Comparison of ENCODE assay signal across 26 cellular contexts in the genomic region with DNA sequence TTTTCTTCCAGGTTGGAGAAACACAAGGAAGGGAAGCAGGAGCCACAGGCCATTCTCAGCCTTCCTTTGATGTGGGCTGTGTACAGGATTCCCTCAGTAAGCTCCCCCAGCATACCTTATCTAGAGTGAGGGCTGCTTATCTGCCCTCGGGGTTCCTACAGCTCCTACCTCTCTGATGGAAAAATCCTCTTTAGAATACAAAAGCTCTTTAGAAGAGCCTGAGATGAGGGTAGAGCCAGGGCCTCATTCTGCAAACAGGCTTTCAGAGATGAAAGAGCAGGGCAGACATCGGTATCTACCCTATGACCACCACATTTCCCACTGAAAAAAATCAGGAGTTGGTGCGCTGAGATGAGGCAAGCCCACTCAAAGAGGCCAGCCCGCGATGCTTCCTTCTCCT.
A peak's percentile ranks its signal among the peaks of the same experiment; 100 is the strongest.
DNase-seq lines count a peak whose midpoint lies in the region; ATAC-seq and TF ChIP-seq lines count a peak whose summit lies in the region.
"Had no signal": no experiment of that assay in that cellular context is flagged by ENCODE, and none has a peak within 500 bp of the region (broad histone marks: within the 10 kb centered on the region; RNA-seq: fewer than 3 reads in every experiment).

No MANE protein-coding gene starts in this region.

- H3K4me3 Mint-ChIP-seq in MCF 10A (ENCODE audit: unreplicated experiment) (no peak overlapping the region), type B pancreatic cell (no peak overlapping the region)
- H3K4me3 Mint-ChIP-seq: activated CD8-positive, alpha-beta T cell treated with anti-CD3 and anti-CD28 coated beads for 36 hours; activated naive CD4-positive, alpha-beta T cell treated with anti-CD3 and anti-CD28 coated beads, Interleukin-2, amount 50 U/mL, for 24 hours; naive thymus-derived CD8-positive, alpha-beta T cell had no signal

- no peak for ATAC-seq in HG02938 (IDR thresholded peaks at IDR 0.05; ENCODE audit: unreplicated experiment)
- ATAC-seq: activated CD8-positive, alpha-beta T cell treated with anti-CD3 and anti-CD28 coated beads for 36 hours; naive thymus-derived CD8-positive, alpha-beta T cell; psoas muscle had no signal

- no peaks in the 10 kb centered on the region for H3K36me3 Mint-ChIP-seq in MCF 10A (ENCODE audit: insufficient read depth, unreplicated experiment)
- peaks cover 53% of the 10 kb centered on the region for H3K36me3 Mint-ChIP-seq in type B pancreatic cell
- H3K36me3 Mint-ChIP-seq: activated naive CD4-positive, alpha-beta T cell treated with anti-CD3 and anti-CD28 coated beads, Interleukin-2, amount 50 U/mL, for 24 hours had no signal

- DNase-seq in MCF 10A (ENCODE audit: unreplicated experiment) (no peak), breast epithelium (ENCODE audit: low spot score in 2 of 2) (no peak), SW480 (ENCODE audit: low spot score) (peak; percentile 95), iPS-NIHi11 (ENCODE audit: low spot score) (peak; percentile 39), type B pancreatic cell (ENCODE audit: extremely low spot score, unreplicated experiment) (peak; percentile 29), NCI-H345 treated with DMSO at 0.1 percent for 48 hours (lab: John Stamatoyannopoulos, UW; ENCODE audit: unreplicated experiment) (no peak)
- DNase-seq in NK-92 treated with Interleukin-12 subunit alpha and Interleukin-12 subunit beta, amount 100 ng/mL, for 24 hours (lab: John Stamatoyannopoulos, UW): no peak
- DNase-seq: 8988T; activated CD4-positive, CD25-positive, alpha-beta regulatory T cell treated with anti-CD3 and anti-CD28 coated beads, Interleukin-2, amount 50 U/mL, for 72 hours; activated CD8-positive, alpha-beta T cell treated with anti-CD3 and anti-CD28 coated beads for 36 hours; COR-L47; DMS53; effector CD4-positive, alpha-beta T cell; Kasumi-1; naive thymus-derived CD8-positive, alpha-beta T cell; NCI-H1436; NCI-H446 treated with DMSO at 0.1 percent for 48 hours; occipital lobe; OCI-M1; psoas muscle; stimulated activated CD4-positive, alpha-beta T cell treated with anti-CD3 and anti-CD28 coated beads, Interleukin-4, amount 100 ng/mL, for 4 hours; transverse colon had no signal

- intact Hi-C loops in MCF 10A (cut with micrococcal nuclease): no loop called here
- intact Hi-C loops in breast epithelium (cut with DNase I; ENCODE audit: low total_unique reads): no loop called here

- no peak overlapping the region for H3K4me3 ChIP-seq in breast epithelium
- H3K4me3 ChIP-seq: psoas muscle, SK-N-MC, transverse colon had no signal

- peak overlapping the region in 1 of 2 donors; percentile 10 for H3K27ac ChIP-seq in breast epithelium
- H3K27ac ChIP-seq: C4-2B, psoas muscle, SK-N-MC, transverse colon had no signal

- H3K27ac Mint-ChIP-seq in MCF 10A (ENCODE audit: low read depth, unreplicated experiment) (peak overlapping the region; percentile 5), type B pancreatic cell (no peak overlapping the region)
- H3K27ac Mint-ChIP-seq: activated CD8-positive, alpha-beta T cell treated with anti-CD3 and anti-CD28 coated beads for 36 hours; activated naive CD4-positive, alpha-beta T cell treated with anti-CD3 and anti-CD28 coated beads, Interleukin-2, amount 50 U/mL, for 24 hours; naive thymus-derived CD8-positive, alpha-beta T cell had no signal

- CTCF ChIA-PET in MCF 10A (lab: Yijun Ruan, JAX): no interaction called here

- H3K27me3 ChIP-seq in breast epithelium: no peaks in the 10 kb centered on the region
- H3K27me3 ChIP-seq: transverse colon had no signal

- POLR2A ChIA-PET in MCF 10A (lab: Yijun Ruan, JAX): interaction anchor here (0.7 kb wide), 1 partner anchor 85 kb away, joined by 4 read pairs; a partner anchor contains a TSS

- H3K27me3 Mint-ChIP-seq in MCF 10A (ENCODE audit: insufficient read depth, unreplicated experiment) (no peaks in the 10 kb centered on the region), type B pancreatic cell (no peaks in the 10 kb centered on the region)
- H3K27me3 Mint-ChIP-seq: activated naive CD4-positive, alpha-beta T cell treated with anti-CD3 and anti-CD28 coated beads, Interleukin-2, amount 50 U/mL, for 24 hours had no signal

- H3K9me3 ChIP-seq in breast epithelium: no peaks in the 10 kb centered on the region
- H3K9me3 ChIP-seq: psoas muscle, transverse colon had no signal

- TF ChIP-seq POLR2A in breast epithelium (IDR thresholded peaks at IDR 0.05): no peak

- no peak for TF ChIP-seq CTCF in MCF 10A (IDR thresholded peaks at IDR 0.05; ENCODE audit: unreplicated experiment)
- no peak for TF ChIP-seq CTCF in breast epithelium (IDR thresholded peaks at IDR 0.05)
- TF ChIP-seq CTCF in type B pancreatic cell (conservative IDR thresholded peaks at IDR 0.05): no peak

- H3K9me3 Mint-ChIP-seq in MCF 10A (ENCODE audit: unreplicated experiment): no peaks in the 10 kb centered on the region
- peaks cover 4% of the 10 kb centered on the region for H3K9me3 Mint-ChIP-seq in type B pancreatic cell
- H3K9me3 Mint-ChIP-seq: activated naive CD4-positive, alpha-beta T cell treated with anti-CD3 and anti-CD28 coated beads, Interleukin-2, amount 50 U/mL, for 24 hours had no signal

- H3K36me3 ChIP-seq in breast epithelium: no peaks in the 10 kb centered on the region

- peaks cover 0 to 3% of the 10 kb centered on the region in 2 donors for H3K4me1 ChIP-seq in breast epithelium

- H3K4me1 Mint-ChIP-seq in MCF 10A (ENCODE audit: insufficient read depth, unreplicated experiment) (peaks cover 9% of the 10 kb centered on the region), type B pancreatic cell (ENCODE audit: unreplicated experiment) (peaks cover 53% of the 10 kb centered on the region)
- H3K4me1 Mint-ChIP-seq: activated naive CD4-positive, alpha-beta T cell treated with anti-CD3 and anti-CD28 coated beads, Interleukin-2, amount 50 U/mL, for 24 hours had no signal

- no TSS peak for BruUV-seq in MCF 10A (replicated peaks; lab: Mats Ljungman, UMichigan)

Comparison
In these comparisons a context has a peak if more than half of its experiments do, and no peak if none do; other contexts are left out.
1. DNase-seq: peak in SW480 (single experiment), iPS-NIHi11 (single experiment) and type B pancreatic cell (single experiment); none in MCF 10A (single experiment), breast epithelium (0 of 2), NCI-H345 treated with DMSO at 0.1 percent for 48 hours (single experiment) and NK-92 treated with Interleukin-12 subunit alpha and Interleukin-12 subunit beta, amount 100 ng/mL, for 24 hours (single experiment).